Comparison of ENCODE assay signal across 23 cellular contexts in the genomic region with DNA sequence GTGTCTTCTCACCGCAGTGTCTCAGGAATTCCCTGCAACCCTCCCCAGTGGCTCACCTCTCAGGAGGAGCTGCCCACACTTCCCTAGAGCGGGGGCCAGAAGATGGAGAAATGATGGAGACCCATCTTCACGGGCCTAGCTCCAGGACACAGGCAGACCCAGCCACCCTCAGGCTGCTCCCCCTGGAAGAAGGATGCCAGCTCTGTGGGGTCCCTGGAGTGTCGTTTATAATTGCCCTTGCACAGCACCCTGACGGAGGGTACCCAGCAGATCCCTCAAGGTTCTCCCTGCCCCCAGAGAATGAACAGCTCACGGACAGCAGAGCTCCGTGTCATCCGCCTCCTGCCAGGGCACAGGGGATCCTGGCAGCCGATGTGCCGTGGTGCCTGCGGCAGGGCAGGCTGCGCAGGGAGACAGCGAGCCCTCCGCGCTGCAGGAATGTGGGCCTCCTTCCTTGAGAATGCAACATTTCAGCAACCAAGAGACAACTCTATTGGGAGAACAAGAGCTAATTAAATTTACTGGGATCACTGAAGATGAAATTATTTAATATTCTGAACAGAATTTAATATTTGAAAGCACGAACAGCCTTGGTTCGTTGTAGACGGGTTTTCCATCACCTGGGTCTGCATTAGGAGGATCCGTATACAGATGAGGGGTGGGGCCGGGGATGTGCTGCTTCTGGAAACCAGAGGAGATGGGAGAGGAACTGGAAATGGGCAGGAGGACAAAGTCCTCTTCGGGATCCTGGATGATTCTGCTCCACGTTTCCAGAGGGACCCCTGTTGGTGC. TPM values are rescaled to one million over a fixed set of nuclear protein-coding genes. Genes with fewer than 3 reads are reported as not detected.
DNase-seq lines count a peak whose midpoint lies in the region; ATAC-seq and TF ChIP-seq lines count a peak whose summit lies in the region.
"Had no signal": no experiment of that assay in that cellular context is flagged by ENCODE, and none has a peak within 500 bp of the region (broad histone marks: within the 10 kb centered on the region; RNA-seq: fewer than 3 reads in every experiment).

No MANE protein-coding gene starts in this region.

- H2AK5ac ChIP-seq in H9 (ENCODE audit: insufficient read length, low read length), result no peak overlapping the region

- H4K20me1 ChIP-seq in H9 (ENCODE audit: control insufficient read depth, insufficient read depth, insufficient read length) (no peaks in the 10 kb centered on the region), GM23338 (replicated peaks; ENCODE audit: insufficient read depth) (no peaks in the 10 kb centered on the region)

- H3K27ac Mint-ChIP-seq in activated CD4-positive, alpha-beta memory T cell treated with anti-CD3 and anti-CD28 coated beads, Interleukin-2, amount 10 ng/mL, durations not matched to agents 7 days and 5 days, result no peak overlapping the region
- no peak overlapping the region for H3K27ac Mint-ChIP-seq in activated CD4-positive, alpha-beta memory T cell treated with anti-CD3 and anti-CD28 coated beads for 36 hours
- H3K27ac Mint-ChIP-seq in H9 (peak overlapping the region in 1 of 3 experiments; percentile 44; a peak in 1 of 7 replicates), GM23338 (no peak overlapping the region)
- H3K27ac Mint-ChIP-seq: activated CD4-positive, alpha-beta T cell treated with anti-CD3 and anti-CD28 coated beads for 36 hours; HFFc6; naive thymus-derived CD4-positive, alpha-beta T cell; stimulated activated effector memory CD8-positive, alpha-beta T cell treated with anti-CD3 and anti-CD28 coated beads, Interleukin-12 subunit alpha, Interleukin-12 subunit beta, amount 100 ng/mL, for 72 hours; T-helper 17 cell had no signal

- no peaks in the 10 kb centered on the region for H3K36me3 ChIP-seq in esophagus muscularis mucosa
- no peaks in the 10 kb centered on the region for H3K36me3 ChIP-seq in GM23338 (ENCODE audit: insufficient read depth)
- H3K36me3 ChIP-seq: transverse colon had no signal

- H3K9me3 ChIP-seq in H9 (ENCODE audit: control insufficient read depth, low read depth, low read length), result no peaks in the 10 kb centered on the region
- H3K9me3 ChIP-seq in esophagus muscularis mucosa, result no peaks in the 10 kb centered on the region
- H3K9me3 ChIP-seq: transverse colon had no signal

- H3K4me1 ChIP-seq in H9 (ENCODE audit: insufficient read depth, low read length) (no peaks in the 10 kb centered on the region), esophagus muscularis mucosa (no peaks in the 10 kb centered on the region), GM23338 (ENCODE audit: insufficient read depth) (peaks cover 5% of the 10 kb centered on the region; the same call in 1 of the 2 replicates)
- H3K4me1 ChIP-seq: transverse colon had no signal

- H4K8ac ChIP-seq in H9 (replicated peaks; ENCODE audit: insufficient read length, low read depth, low read length), result no peak overlapping the region

- no peak overlapping the region for H3K23ac ChIP-seq in H9 (ENCODE audit: insufficient read length, low read depth, low read length)

- H3K18ac ChIP-seq in H9 (ENCODE audit: insufficient read length, low read depth, low read length), result no peak overlapping the region

- H3K4me2 ChIP-seq in H9 (ENCODE audit: insufficient read depth, insufficient read length, low read length), result no peak overlapping the region
- no peak overlapping the region for H3K4me2 ChIP-seq in GM23338

- no peaks in the 10 kb centered on the region for H3K79me1 ChIP-seq in H9 (ENCODE audit: insufficient read depth, low read depth, low read length, poor library complexity, severe bottlenecking)

- CTCF ChIA-PET in activated CD4-positive, alpha-beta memory T cell treated with anti-CD3 and anti-CD28 coated beads, Interleukin-2, amount 10 ng/mL, durations not matched to agents 7 days and 5 days (lab: Charles Lee), result no interaction called here
- CTCF ChIA-PET in activated CD4-positive, alpha-beta memory T cell treated with anti-CD3 and anti-CD28 coated beads for 36 hours (lab: Charles Lee), result no interaction called here

- no peak for TF ChIP-seq EP300 in esophagus muscularis mucosa (IDR thresholded peaks at IDR 0.05)

- POLR2A ChIA-PET in activated CD4-positive, alpha-beta memory T cell treated with anti-CD3 and anti-CD28 coated beads, Interleukin-2, amount 10 ng/mL, durations not matched to agents 7 days and 5 days (lab: Charles Lee), result no interaction called here
- POLR2A ChIA-PET in activated CD4-positive, alpha-beta memory T cell treated with anti-CD3 and anti-CD28 coated beads for 36 hours (lab: Charles Lee), result no interaction called here

- no peak overlapping the region for H3T11ph ChIP-seq in H9 (ENCODE audit: low read length)

- H3K27me3 Mint-ChIP-seq in activated CD4-positive, alpha-beta memory T cell treated with anti-CD3 and anti-CD28 coated beads, Interleukin-2, amount 10 ng/mL, durations not matched to agents 7 days and 5 days, result peaks cover 8% of the 10 kb centered on the region
- H3K27me3 Mint-ChIP-seq in activated CD4-positive, alpha-beta memory T cell treated with anti-CD3 and anti-CD28 coated beads for 36 hours, result peaks cover 35% of the 10 kb centered on the region
- peaks cover 19% of the 10 kb centered on the region for H3K27me3 Mint-ChIP-seq in H9 (ENCODE audit: low read depth)
- H3K27me3 Mint-ChIP-seq in GM23338 (ENCODE audit: insufficient read depth, low read depth, poor library complexity), result peaks cover 13% of the 10 kb centered on the region

- no peak overlapping the region for H2AFZ ChIP-seq in H9 (ENCODE audit: low read length)
- no peak overlapping the region for H2AFZ ChIP-seq in GM23338

- H3K36me3 Mint-ChIP-seq in activated CD4-positive, alpha-beta memory T cell treated with anti-CD3 and anti-CD28 coated beads, Interleukin-2, amount 10 ng/mL, durations not matched to agents 7 days and 5 days (ENCODE audit: low read depth), result no peaks in the 10 kb centered on the region
- H3K36me3 Mint-ChIP-seq in activated CD4-positive, alpha-beta memory T cell treated with anti-CD3 and anti-CD28 coated beads for 36 hours, result no peaks in the 10 kb centered on the region
- H3K36me3 Mint-ChIP-seq in H9 (ENCODE audit: insufficient read depth in 1 of 3, low read depth in 3 of 3) (no peaks in the 10 kb centered on the region), GM23338 (ENCODE audit: low read depth) (no peaks in the 10 kb centered on the region)
- H3K36me3 Mint-ChIP-seq: naive thymus-derived CD4-positive, alpha-beta T cell; stimulated activated effector memory CD8-positive, alpha-beta T cell treated with anti-CD3 and anti-CD28 coated beads, Interleukin-12 subunit alpha, Interleukin-12 subunit beta, amount 100 ng/mL, for 72 hours had no signal

- H4K91ac ChIP-seq in H9 (ENCODE audit: insufficient read length, low read depth, low read length), result no peak overlapping the region

- no peak overlapping the region for H2BK120ac ChIP-seq in H9 (ENCODE audit: low read depth, low read length, poor library complexity, severe bottlenecking)

- H3K9me2 ChIP-seq in GM23338 (ENCODE audit: insufficient read depth), result no peaks in the 10 kb centered on the region

- no peak overlapping the region for H2BK5ac ChIP-seq in H9 (ENCODE audit: insufficient read length, low read length)

- TF ChIP-seq POLR2A in esophagus muscularis mucosa (IDR thresholded peaks at IDR 0.05; ENCODE audit: low read depth), result no peak

- H3F3A ChIP-seq in GM23338 (replicated peaks; ENCODE audit: low read depth), result no peaks in the 10 kb centered on the region

- no peaks in the 10 kb centered on the region for H3K9me3 Mint-ChIP-seq in activated CD4-positive, alpha-beta memory T cell treated with anti-CD3 and anti-CD28 coated beads, Interleukin-2, amount 10 ng/mL, durations not matched to agents 7 days and 5 days
- no peaks in the 10 kb centered on the region for H3K9me3 Mint-ChIP-seq in activated CD4-positive, alpha-beta memory T cell treated with anti-CD3 and anti-CD28 coated beads for 36 hours
- H3K9me3 Mint-ChIP-seq in H9, result no peaks in the 10 kb centered on the region
- peaks cover under 1% of the 10 kb centered on the region; the same call in 2 of the 3 replicates for H3K9me3 Mint-ChIP-seq in GM23338
- H3K9me3 Mint-ChIP-seq: HFFc6; stimulated activated effector memory CD8-positive, alpha-beta T cell treated with anti-CD3 and anti-CD28 coated beads, Interleukin-12 subunit alpha, Interleukin-12 subunit beta, amount 100 ng/mL, for 72 hours had no signal

- H3K4me3 ChIP-seq in esophagus muscularis mucosa (no peak overlapping the region), GM23338 (no peak overlapping the region)
- H3K4me3 ChIP-seq: transverse colon had no signal

- H3K79me2 ChIP-seq in H9 (ENCODE audit: insufficient read depth, low read length) (no peaks in the 10 kb centered on the region), GM23338 (replicated peaks; ENCODE audit: insufficient read depth) (no peaks in the 10 kb centered on the region)

- H3K14ac ChIP-seq in H9 (ENCODE audit: insufficient read depth, low read length), result no peak overlapping the region

- intact Hi-C loops in activated CD4-positive, alpha-beta memory T cell treated with anti-CD3 and anti-CD28 coated beads for 36 hours (cut with micrococcal nuclease), result no loop called here
- intact Hi-C loops in esophagus muscularis mucosa (cut with DNase I), result no loop called here
- intact Hi-C loops in posterior vena cava (cut with DNase I), result no loop called here

- H3K23me2 ChIP-seq in H9 (ENCODE audit: insufficient read length, low read depth, low read length, poor library complexity, severe bottlenecking), result no peaks in the 10 kb centered on the region

- H2BK15ac ChIP-seq in H9 (ENCODE audit: low read depth, low read length), result no peak overlapping the region

- ATAC-seq in GM23338, result no peak
- ATAC-seq: activated CD4-positive, alpha-beta T cell treated with anti-CD3 and anti-CD28 coated beads for 36 hours; esophagus mucosa; naive thymus-derived CD4-positive, alpha-beta T cell; stimulated activated effector memory CD8-positive, alpha-beta T cell treated with anti-CD3 and anti-CD28 coated beads, Interleukin-12 subunit alpha, Interleukin-12 subunit beta, amount 100 ng/mL, for 72 hours; T-helper 17 cell had no signal

- no peak overlapping the region for H3K9ac ChIP-seq in H9 (ENCODE audit: extremely low read depth, insufficient read length, low read length)

- no peaks in the 10 kb centered on the region for H3K4me1 Mint-ChIP-seq in activated CD4-positive, alpha-beta memory T cell treated with anti-CD3 and anti-CD28 coated beads, Interleukin-2, amount 10 ng/mL, durations not matched to agents 7 days and 5 days
- H3K4me1 Mint-ChIP-seq in activated CD4-positive, alpha-beta memory T cell treated with anti-CD3 and anti-CD28 coated beads for 36 hours (ENCODE audit: low read depth), result no peaks in the 10 kb centered on the region
- H3K4me1 Mint-ChIP-seq in H9 (peaks cover under 1 to 5% of the 10 kb centered on the region in 2 experiments), GM23338 (peaks cover 19% of the 10 kb centered on the region)
- H3K4me1 Mint-ChIP-seq: activated CD4-positive, alpha-beta T cell treated with anti-CD3 and anti-CD28 coated beads for 36 hours; naive thymus-derived CD4-positive, alpha-beta T cell; stimulated activated effector memory CD8-positive, alpha-beta T cell treated with anti-CD3 and anti-CD28 coated beads, Interleukin-12 subunit alpha, Interleukin-12 subunit beta, amount 100 ng/mL, for 72 hours; T-helper 17 cell had no signal

- DNase-seq in activated CD4-positive, alpha-beta memory T cell treated with anti-CD3 and anti-CD28 coated beads, Interleukin-2, amount 10 ng/mL, durations not matched to agents 7 days and 5 days, result peak; percentile 9
- DNase-seq in activated CD4-positive, alpha-beta memory T cell treated with anti-CD3 and anti-CD28 coated beads for 36 hours, result no peak
- DNase-seq in H9 (peak; percentile 25), esophagus muscularis mucosa (ENCODE audit: extremely low spot score) (peak; percentile 60), posterior vena cava (ENCODE audit: low spot score) (peak; percentile 42), GM23338 (ENCODE audit: low spot score) (no peak), GF-D8 (lab: John Stamatoyannopoulos, UW) (no peak)
- DNase-seq in stimulated activated CD4-positive, alpha-beta T cell treated with anti-CD3 and anti-CD28 coated beads, Interleukin-4, amount 100 ng/mL, for 1 hour, result no peak
- DNase-seq: activated CD4-positive, alpha-beta T cell treated with anti-CD3 and anti-CD28 coated beads for 36 hours; activated T-cell treated with anti-CD3 and anti-CD28 coated beads, Interleukin-2, amount 50 U/mL, for 1 hour; C1 segment of cervical spinal cord; HFFc6; Kasumi-1; NCI-H1092; NCI-H524 treated with DMSO at 0.1 percent for 48 hours; SIG-M5; T-helper 17 cell had no signal

- H3K56ac ChIP-seq in H9 (ENCODE audit: insufficient read length, low read depth, low read length), result no peak overlapping the region

- H4K5ac ChIP-seq in H9 (ENCODE audit: insufficient read length, low read depth, low read length), result no peak overlapping the region

- no peak overlapping the region for H3K4me3 Mint-ChIP-seq in activated CD4-positive, alpha-beta memory T cell treated with anti-CD3 and anti-CD28 coated beads, Interleukin-2, amount 10 ng/mL, durations not matched to agents 7 days and 5 days
- no peak overlapping the region for H3K4me3 Mint-ChIP-seq in activated CD4-positive, alpha-beta memory T cell treated with anti-CD3 and anti-CD28 coated beads for 36 hours
- H3K4me3 Mint-ChIP-seq in H9 (no peak overlapping the region), GM23338 (no peak overlapping the region)
- H3K4me3 Mint-ChIP-seq: activated CD4-positive, alpha-beta T cell treated with anti-CD3 and anti-CD28 coated beads for 36 hours; HFFc6; naive thymus-derived CD4-positive, alpha-beta T cell; stimulated activated effector memory CD8-positive, alpha-beta T cell treated with anti-CD3 and anti-CD28 coated beads, Interleukin-12 subunit alpha, Interleukin-12 subunit beta, amount 100 ng/mL, for 72 hours; T-helper 17 cell had no signal

- H3K27me3 ChIP-seq in H9 (ENCODE audit: insufficient read depth, low read length) (no peaks in the 10 kb centered on the region), esophagus muscularis mucosa (peaks cover 0 to 39% (median 0%) of the 10 kb centered on the region in 4 donors), GM23338 (ENCODE audit: insufficient read depth) (no peaks in the 10 kb centered on the region)

- no peak overlapping the region for H2BK12ac ChIP-seq in H9 (ENCODE audit: insufficient read length, low read depth, low read length)

- H3K4ac ChIP-seq in H9 (ENCODE audit: low read depth, low read length), result no peak overlapping the region

- whole genome bisulfite sequencing in H9 (ENCODE audit: extremely low coverage, insufficient read length, low lambda C conversion rate), result no CpG with 5 or more reads among the region's 22 CpGs
- WGBS in esophagus muscularis mucosa, result 82% methylated on average over 12 of the region's 22 CpGs

- no peak for TF ChIP-seq CTCF in H9 (conservative IDR thresholded peaks at IDR 0.05)
- no peak for TF ChIP-seq CTCF in esophagus muscularis mucosa (IDR thresholded peaks at IDR 0.05)
- TF ChIP-seq CTCF in GM23338 (conservative IDR thresholded peaks at IDR 0.05; ENCODE audit: low read depth in 2 of 2), result no peak

- no peak overlapping the region for H2BK20ac ChIP-seq in H9 (ENCODE audit: low read depth, low read length, poor library complexity, severe bottlenecking)

- H3K27ac ChIP-seq in H9 (ENCODE audit: insufficient read length, low read depth, low read length) (no peak overlapping the region), esophagus muscularis mucosa (replicated peaks in 1 of 4) (no peak overlapping the region), GM23338 (ENCODE audit: low read depth) (no peak overlapping the region)
- H3K27ac ChIP-seq: transverse colon had no signal

RNA-seq across cellular contexts. Expression of gene RBFOX3, which starts 21.0 kb away (rescaled TPM):
- total RNA-seq in activated CD4-positive, alpha-beta memory T cell treated with anti-CD3 and anti-CD28 coated beads, Interleukin-2, amount 10 ng/mL, durations not matched to agents 7 days and 5 days, result not detected
- total RNA-seq in activated CD4-positive, alpha-beta memory T cell treated with anti-CD3 and anti-CD28 coated beads for 36 hours, result not detected
- 10.2 and 12.4 TPM in 2 replicates for total RNA-seq in H9 (2021)
- total RNA-seq in esophagus muscularis mucosa, result 10 to 100 TPM in 3 of 4 donors, 1 to 10 TPM in 1; 3.4 to 43.8 (median 17.2) TPM
- total RNA-seq in posterior vena cava, result 10 to 100 TPM in 1 of 2 donors, 1 to 10 TPM in 1; 7.1 to 21.6 TPM
- 9.7 and 13.3 TPM in 2 replicates for total RNA-seq in GM23338 (2014; rRNA removed; shearing (Covaris generic))
- 36.4 and 40.4 TPM in 2 replicates for polyA plus RNA-seq in GM23338 (2016; fragmentation: Nextera tagmentation; extraction: Ambion mirVana)
- total RNA-seq: HFFc6, lung microvascular endothelial cell, pulmonary artery endothelial cell had no signal

Comparison
In these comparisons a context has a peak if more than half of its experiments do, and no peak if none do; other contexts are left out.
1. DNase-seq: peak in activated CD4-positive, alpha-beta memory T cell treated with anti-CD3 and anti-CD28 coated beads, Interleukin-2, amount 10 ng/mL, durations not matched to agents 7 days and 5 days (single experiment), H9 (single experiment), esophagus muscularis mucosa (single experiment) and posterior vena cava (single experiment); none in activated CD4-positive, alpha-beta memory T cell treated with anti-CD3 and anti-CD28 coated beads for 36 hours (single experiment), GM23338 (single experiment), GF-D8 (single experiment) and stimulated activated CD4-positive, alpha-beta T cell treated with anti-CD3 and anti-CD28 coated beads, Interleukin-4, amount 100 ng/mL, for 1 hour (single experiment).
2. RNA of gene RBFOX3, which starts 21.0 kb away (total RNA-seq): 7.1 to 21.6 TPM in posterior vena cava, 3.4 to 43.8 TPM in esophagus muscularis mucosa, 9.7 to 13.3 TPM in GM23338 and 10.2 to 12.4 TPM in H9; not detected in activated CD4-positive, alpha-beta memory T cell treated with anti-CD3 and anti-CD28 coated beads for 36 hours and not detected in activated CD4-positive, alpha-beta memory T cell treated with anti-CD3 and anti-CD28 coated beads, Interleukin-2, amount 10 ng/mL, durations not matched to agents 7 days and 5 days; every median in the first group is over 4 times any median in the second.